Comparison of ENCODE assay signal across 21 cellular contexts in the genomic region with DNA sequence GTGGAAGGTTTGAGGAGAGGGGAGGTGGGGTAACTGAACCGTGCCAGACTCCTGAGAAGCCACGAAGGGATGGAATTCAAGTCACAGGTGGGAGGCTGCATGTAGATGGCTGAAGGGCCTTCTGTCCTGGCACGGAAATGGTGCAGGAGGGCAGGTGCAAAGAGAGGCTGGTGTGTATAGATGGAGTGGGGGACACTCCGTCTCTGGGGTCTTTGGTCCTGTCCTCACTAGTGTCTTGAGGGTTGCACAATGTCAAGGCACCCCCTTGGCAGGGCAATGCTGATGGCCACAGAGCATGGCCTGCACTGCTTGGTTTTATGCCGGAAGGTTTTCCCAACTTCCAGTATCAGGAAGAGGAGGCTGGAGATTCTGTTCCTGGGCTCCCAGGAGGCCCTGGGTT.
"Had no signal": no experiment of that assay in that cellular context is flagged by ENCODE, and none has a peak within 500 bp of the region (broad histone marks: within the 10 kb centered on the region; RNA-seq: fewer than 3 reads in every experiment).

No MANE protein-coding gene starts in this region.

- H3K4me1 Mint-ChIP-seq: natural killer cell; neural progenitor cell; stimulated activated effector memory CD8-positive, alpha-beta T cell treated with anti-CD3 and anti-CD28 coated beads, Interleukin-12 subunit alpha, Interleukin-12 subunit beta, amount 100 ng/mL, for 72 hours; stimulated activated naive B cell treated with anti-CD40 and anti-IgM and Interleukin-4, amounts not matched to agents 10 μg/mL and 1 μg/mL and 100 μg/mL, for 72 hours had no signal

- H3K9me3 Mint-ChIP-seq: natural killer cell; nephron; stimulated activated effector memory CD8-positive, alpha-beta T cell treated with anti-CD3 and anti-CD28 coated beads, Interleukin-12 subunit alpha, Interleukin-12 subunit beta, amount 100 ng/mL, for 72 hours; stimulated activated naive B cell treated with anti-CD40 and anti-IgM and Interleukin-4, amounts not matched to agents 10 μg/mL and 1 μg/mL and 100 μg/mL, for 72 hours; stimulated activated naive CD8-positive, alpha-beta T cell treated with anti-CD3 and anti-CD28 coated beads, Interleukin-15, Interleukin-2, amounts not matched to agents 100 ng/mL and 50 ng/mL, for 24 hours had no signal

- H3K4me3 Mint-ChIP-seq: natural killer cell; nephron; neural progenitor cell; stimulated activated effector memory CD8-positive, alpha-beta T cell treated with anti-CD3 and anti-CD28 coated beads, Interleukin-12 subunit alpha, Interleukin-12 subunit beta, amount 100 ng/mL, for 72 hours; stimulated activated naive B cell treated with anti-CD40 and anti-IgM and Interleukin-4, amounts not matched to agents 10 μg/mL and 1 μg/mL and 100 μg/mL, for 72 hours; stimulated activated naive CD8-positive, alpha-beta T cell treated with anti-CD3 and anti-CD28 coated beads, Interleukin-15, Interleukin-2, amounts not matched to agents 100 ng/mL and 50 ng/mL, for 24 hours had no signal

- H3K36me3 Mint-ChIP-seq: natural killer cell; neural progenitor cell; stimulated activated effector memory CD8-positive, alpha-beta T cell treated with anti-CD3 and anti-CD28 coated beads, Interleukin-12 subunit alpha, Interleukin-12 subunit beta, amount 100 ng/mL, for 72 hours; stimulated activated naive B cell treated with anti-CD40 and anti-IgM and Interleukin-4, amounts not matched to agents 10 μg/mL and 1 μg/mL and 100 μg/mL, for 72 hours had no signal

- ATAC-seq: natural killer cell; psoas muscle; right cardiac atrium; stimulated activated effector memory CD8-positive, alpha-beta T cell treated with anti-CD3 and anti-CD28 coated beads, Interleukin-12 subunit alpha, Interleukin-12 subunit beta, amount 100 ng/mL, for 72 hours; stimulated activated naive B cell treated with anti-CD40 and anti-IgM and Interleukin-4, amounts not matched to agents 10 μg/mL and 1 μg/mL and 100 μg/mL, for 72 hours had no signal

- H3K27ac Mint-ChIP-seq: natural killer cell; nephron; neural progenitor cell; progenitor cell of endocrine pancreas; stimulated activated effector memory CD8-positive, alpha-beta T cell treated with anti-CD3 and anti-CD28 coated beads, Interleukin-12 subunit alpha, Interleukin-12 subunit beta, amount 100 ng/mL, for 72 hours; stimulated activated naive B cell treated with anti-CD40 and anti-IgM and Interleukin-4, amounts not matched to agents 10 μg/mL and 1 μg/mL and 100 μg/mL, for 72 hours had no signal

- DNase-seq: natural killer cell; ovary; psoas muscle; right cardiac atrium; right lobe of liver; sigmoid colon; small intestine; stimulated activated CD4-positive, alpha-beta T cell treated with anti-CD3 and anti-CD28 coated beads, Interleukin-15, amount 100 ng/mL, for 24 hours; stimulated activated CD4-positive, alpha-beta T cell treated with anti-CD3 and anti-CD28 coated beads, Interleukin-2, amount 100 ng/mL, for 24 hours; stimulated activated CD4-positive, alpha-beta T cell treated with anti-CD3 and anti-CD28 coated beads, Interleukin-4, amount 100 ng/mL, for 24 hours; stimulated activated naive B cell treated with anti-CD40 and anti-IgM and Interleukin-4, amounts not matched to agents 10 μg/mL and 1 μg/mL and 100 μg/mL, for 72 hours; stimulated activated naive CD4-positive, alpha-beta T cell treated with Interleukin-2 at 50 U/mL for 16 hours; stomach; thyroid gland; trophoblast cell; upper lobe of left lung had no signal
